In the genomic region with DNA sequence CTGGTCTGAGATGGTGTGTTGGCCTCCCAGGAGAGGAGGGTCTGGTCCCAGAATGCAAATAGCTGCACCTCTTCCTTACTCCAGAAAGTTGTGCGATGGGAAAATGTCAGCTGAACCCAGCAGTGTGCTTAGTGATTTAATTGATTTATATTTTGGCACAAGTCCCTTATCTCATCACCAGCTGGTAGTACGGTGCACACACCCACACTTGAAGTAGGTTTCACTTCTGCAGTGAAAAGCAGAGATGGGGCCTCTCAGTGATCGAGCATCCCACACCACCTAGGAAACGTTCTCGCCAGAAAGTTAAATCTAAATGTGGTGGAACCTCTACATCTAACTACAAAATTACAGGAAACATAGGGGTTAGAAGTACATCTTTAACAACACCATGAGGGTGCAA, we compare ENCODE assay signal across 14 cellular contexts.
DNase-seq lines count a peak whose midpoint lies in the region; ATAC-seq, FAIRE-seq and TF ChIP-seq lines count a peak whose summit lies in the region.
"Had no signal": no experiment of that assay in that cellular context is flagged by ENCODE, and none has a peak within 500 bp of the region (broad histone marks: within the 10 kb centered on the region; RNA-seq: fewer than 3 reads in every experiment).

No MANE protein-coding gene starts in this region.

- peaks cover 33% of the 10 kb centered on the region for H3K36me3 Mint-ChIP-seq in activated CD4-positive, alpha-beta memory T cell treated with anti-CD3 and anti-CD28 coated beads, Interleukin-2, amount 10 ng/mL, durations not matched to agents 7 days and 5 days (ENCODE audit: low read depth)
- H3K36me3 Mint-ChIP-seq in activated CD4-positive, alpha-beta memory T cell treated with anti-CD3 and anti-CD28 coated beads for 36 hours: peaks cover 27% of the 10 kb centered on the region

- POLR2A ChIA-PET in activated CD4-positive, alpha-beta memory T cell treated with anti-CD3 and anti-CD28 coated beads, Interleukin-2, amount 10 ng/mL, durations not matched to agents 7 days and 5 days (lab: Charles Lee): interaction anchor here (0.9 kb wide), 1 partner anchor 23 kb away, joined by 4 read pairs; no protein-coding TSS in a partner anchor
- POLR2A ChIA-PET in activated CD4-positive, alpha-beta memory T cell treated with anti-CD3 and anti-CD28 coated beads for 36 hours (lab: Charles Lee): no interaction called here
- POLR2A ChIA-PET in HEK293 (lab: Yijun Ruan, JAX): no interaction called here

- no peak overlapping the region for H3K4me3 Mint-ChIP-seq in activated CD4-positive, alpha-beta memory T cell treated with anti-CD3 and anti-CD28 coated beads, Interleukin-2, amount 10 ng/mL, durations not matched to agents 7 days and 5 days
- H3K4me3 Mint-ChIP-seq in activated CD4-positive, alpha-beta memory T cell treated with anti-CD3 and anti-CD28 coated beads for 36 hours: no peak overlapping the region

- no peaks in the 10 kb centered on the region for H3K9me3 ChIP-seq in HEK293 (ENCODE audit: control insufficient read depth, insufficient read depth, low read depth, low read length)
- H3K9me3 ChIP-seq in pancreas: no peaks in the 10 kb centered on the region
- no peaks in the 10 kb centered on the region for H3K9me3 ChIP-seq in suprapubic skin
- H3K9me3 ChIP-seq: psoas muscle had no signal

- TF ChIP-seq CTCF in HEK293 (tag by site-specific recombination; IDR thresholded peaks at IDR 0.05) (no peak), pancreas (IDR thresholded peaks at IDR 0.05) (no peak), suprapubic skin (IDR thresholded peaks at IDR 0.05) (no peak)

- H3K36me3 ChIP-seq in HEK293 (ENCODE audit: control insufficient read depth in 2 of 2, insufficient read depth in 1 of 2, low read length in 2 of 2) (peaks cover 23 to 89% of the 10 kb centered on the region in 2 experiments), pancreas (peaks cover 0 to 17% (median 6%) of the 10 kb centered on the region in 3 donors), suprapubic skin (peaks cover 58% of the 10 kb centered on the region)

- no peaks in the 10 kb centered on the region for H3K27me3 Mint-ChIP-seq in activated CD4-positive, alpha-beta memory T cell treated with anti-CD3 and anti-CD28 coated beads, Interleukin-2, amount 10 ng/mL, durations not matched to agents 7 days and 5 days
- no peaks in the 10 kb centered on the region for H3K27me3 Mint-ChIP-seq in activated CD4-positive, alpha-beta memory T cell treated with anti-CD3 and anti-CD28 coated beads for 36 hours

- ATAC-seq in HG03460 (IDR thresholded peaks at IDR 0.05; ENCODE audit: unreplicated experiment) (peak; percentile 92), pancreas (peak; percentile 22 to 85 (median 64)), GM18870 (IDR thresholded peaks at IDR 0.05; ENCODE audit: unreplicated experiment) (no peak)
- ATAC-seq: psoas muscle had no signal

- TF ChIP-seq EP300 in suprapubic skin (IDR thresholded peaks at IDR 0.05): no peak

- no peak overlapping the region for H3K4me3 ChIP-seq in HEK293 (ENCODE audit: low read depth, low read length)
- H3K4me3 ChIP-seq in pancreas: no peak overlapping the region
- no peak overlapping the region for H3K4me3 ChIP-seq in suprapubic skin
- H3K4me3 ChIP-seq: psoas muscle had no signal

- H3K27me3 ChIP-seq in pancreas (no peaks in the 10 kb centered on the region), suprapubic skin (no peaks in the 10 kb centered on the region)

- no peak for DNase-seq in activated CD4-positive, alpha-beta memory T cell treated with anti-CD3 and anti-CD28 coated beads, Interleukin-2, amount 10 ng/mL, durations not matched to agents 7 days and 5 days
- no peak for DNase-seq in activated CD4-positive, alpha-beta memory T cell treated with anti-CD3 and anti-CD28 coated beads for 36 hours
- DNase-seq in pancreas (peak in 2 of 6 donors; percentile 16 to 34), NCI-H82 (lab: John Stamatoyannopoulos, UW) (no peak), suprapubic skin (ENCODE audit: low spot score in 2 of 2) (no peak)
- DNase-seq: NCI-H510A treated with DMSO at 0.1 percent for 48 hours; psoas muscle; SHP77 treated with DMSO at 0.1 percent for 48 hours; stimulated activated CD4-positive, alpha-beta T cell treated with anti-CD3 and anti-CD28 coated beads, Interleukin-2, amount 100 ng/mL, for 48 hours had no signal

- peaks cover 5% of the 10 kb centered on the region for H3K4me1 Mint-ChIP-seq in activated CD4-positive, alpha-beta memory T cell treated with anti-CD3 and anti-CD28 coated beads, Interleukin-2, amount 10 ng/mL, durations not matched to agents 7 days and 5 days
- H3K4me1 Mint-ChIP-seq in activated CD4-positive, alpha-beta memory T cell treated with anti-CD3 and anti-CD28 coated beads for 36 hours (ENCODE audit: low read depth): no peaks in the 10 kb centered on the region

- no peaks in the 10 kb centered on the region for H3K9me3 Mint-ChIP-seq in activated CD4-positive, alpha-beta memory T cell treated with anti-CD3 and anti-CD28 coated beads, Interleukin-2, amount 10 ng/mL, durations not matched to agents 7 days and 5 days
- H3K9me3 Mint-ChIP-seq in activated CD4-positive, alpha-beta memory T cell treated with anti-CD3 and anti-CD28 coated beads for 36 hours: no peaks in the 10 kb centered on the region

- H3K27ac ChIP-seq in HEK293 (ENCODE audit: extremely low read depth, low read depth, low read length) (no peak overlapping the region), pancreas (no peak overlapping the region), suprapubic skin (no peak overlapping the region)
- H3K27ac ChIP-seq: psoas muscle had no signal

- H3K4me1 ChIP-seq in HEK293 (ENCODE audit: control insufficient read depth, insufficient read depth, low read length) (no peaks in the 10 kb centered on the region), pancreas (no peaks in the 10 kb centered on the region), suprapubic skin (no peaks in the 10 kb centered on the region)
- H3K4me1 ChIP-seq: psoas muscle had no signal

- 39 to 40% methylated on average over 5 of the region's 5 CpGs for WGBS in pancreas, 2 donors
- WGBS in suprapubic skin: 53% methylated on average over 5 of the region's 5 CpGs

- intact Hi-C loops in activated CD4-positive, alpha-beta memory T cell treated with anti-CD3 and anti-CD28 coated beads for 36 hours (cut with micrococcal nuclease): no loop called here
- intact Hi-C loops in pancreas (cut with DNase I): no loop called here

- no peak for TF ChIP-seq POLR2A in suprapubic skin (IDR thresholded peaks at IDR 0.05)

- no peak for FAIRE-seq in pancreas (lab: Jason Lieb, UNC)
- FAIRE-seq: bronchial epithelial cell, endothelial cell of umbilical vein had no signal

- CTCF ChIA-PET in activated CD4-positive, alpha-beta memory T cell treated with anti-CD3 and anti-CD28 coated beads, Interleukin-2, amount 10 ng/mL, durations not matched to agents 7 days and 5 days (lab: Charles Lee): no interaction called here
- CTCF ChIA-PET in activated CD4-positive, alpha-beta memory T cell treated with anti-CD3 and anti-CD28 coated beads for 36 hours (lab: Charles Lee): interaction anchor here (0.5 kb wide), 1 partner anchor 31 kb away, joined by 3 read pairs; no protein-coding TSS in a partner anchor
- CTCF ChIA-PET in HEK293 (lab: Yijun Ruan, JAX): no interaction called here

- peak overlapping the region; percentile 18 for H3K27ac Mint-ChIP-seq in activated CD4-positive, alpha-beta memory T cell treated with anti-CD3 and anti-CD28 coated beads, Interleukin-2, amount 10 ng/mL, durations not matched to agents 7 days and 5 days
- no peak overlapping the region for H3K27ac Mint-ChIP-seq in activated CD4-positive, alpha-beta memory T cell treated with anti-CD3 and anti-CD28 coated beads for 36 hours

TF ChIP-seq in HEK293, 187 proteins besides CTCF, POLR2A, EP300 and RAD21:
- TF ChIP-seq PRDM1 (tag by site-specific recombination; IDR thresholded peaks at IDR 0.05) (no peak), ZNF211 (tag by site-specific recombination; IDR thresholded peaks at IDR 0.05; ENCODE audit: low read depth) (no peak), IKZF3 (tag by site-specific recombination; IDR thresholded peaks at IDR 0.05) (no peak), KLF10 (tag by site-specific recombination; IDR thresholded peaks at IDR 0.05) (peak; percentile 57), ZNF48 (tag by site-specific recombination; IDR thresholded peaks at IDR 0.05) (no peak), EGR2 (tag by site-specific recombination; IDR thresholded peaks at IDR 0.05; ENCODE audit: low read depth) (0 out of 2 replicates have a peak, but pooled peaks have one; percentile 11)
- TF ChIP-seq, protein P1, sequence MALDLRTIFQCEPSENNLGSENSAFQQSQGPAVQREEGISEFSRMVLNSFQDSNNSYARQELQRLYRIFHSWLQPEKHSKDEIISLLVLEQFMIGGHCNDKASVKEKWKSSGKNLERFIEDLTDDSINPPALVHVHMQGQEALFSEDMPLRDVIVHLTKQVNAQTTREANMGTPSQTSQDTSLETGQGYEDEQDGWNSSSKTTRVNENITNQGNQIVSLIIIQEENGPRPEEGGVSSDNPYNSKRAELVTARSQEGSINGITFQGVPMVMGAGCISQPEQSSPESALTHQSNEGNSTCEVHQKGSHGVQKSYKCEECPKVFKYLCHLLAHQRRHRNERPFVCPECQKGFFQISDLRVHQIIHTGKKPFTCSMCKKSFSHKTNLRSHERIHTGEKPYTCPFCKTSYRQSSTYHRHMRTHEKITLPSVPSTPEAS (tag by site-specific recombination; IDR thresholded peaks at IDR 0.05): no peak
